9 cellular contexts compared by ENCODE assay signal in genomic region chrX:37755073-37755472, GRCh38. TPM values are rescaled to one million over a fixed set of nuclear protein-coding genes. Genes with fewer than 3 reads are reported as not detected.
DNase-seq lines count a peak whose midpoint lies in the region; ATAC-seq and TF ChIP-seq lines count a peak whose summit lies in the region.
"Had no signal": no experiment of that assay in that cellular context is flagged by ENCODE, and none has a peak within 500 bp of the region (broad histone marks: within the 10 kb centered on the region; RNA-seq: fewer than 3 reads in every experiment).

No MANE protein-coding gene starts in this region.

- no peaks in the 10 kb centered on the region for H3K27me3 ChIP-seq in Karpas-422 (ENCODE audit: low read length)
- H3K27me3 ChIP-seq in ovary, result no peaks in the 10 kb centered on the region
- no peaks in the 10 kb centered on the region for H3K27me3 ChIP-seq in psoas muscle (ENCODE audit: insufficient read depth in 3 of 3, low read length in 2 of 3)

- H3K4me3 ChIP-seq in Karpas-422 (ENCODE audit: low read length) (peak overlapping the region; percentile 17; the same call in 1 of the 2 replicates), ovary (no peak overlapping the region), psoas muscle (no peak overlapping the region)

- H3K9me2 ChIP-seq in Karpas-422 (replicated peaks; ENCODE audit: insufficient read depth, low read length), result no peaks in the 10 kb centered on the region

- peak overlapping the region; percentile 20 for H3K4me2 ChIP-seq in Karpas-422 (ENCODE audit: low read depth, low read length, poor library complexity, severe bottlenecking)

- no peaks in the 10 kb centered on the region for H3K9me3 ChIP-seq in Karpas-422 (ENCODE audit: low read length)
- H3K9me3 ChIP-seq in ovary, result no peaks in the 10 kb centered on the region
- no peaks in the 10 kb centered on the region for H3K9me3 ChIP-seq in psoas muscle

- H3K9ac ChIP-seq in Karpas-422 (ENCODE audit: low read length), result no peak overlapping the region

- peak; percentile 78 for DNase-seq in Karpas-422
- DNase-seq in left ventricle myocardium superior, result no peak
- no peak for DNase-seq in superior temporal gyrus (ENCODE audit: extremely low spot score)
- DNase-seq in ovary, result no peak
- no peak for DNase-seq in psoas muscle
- DNase-seq in AG08395 (ENCODE audit: low spot score), result no peak

- H4K20me1 ChIP-seq in Karpas-422 (ENCODE audit: insufficient read depth, low read depth, low read length), result no peaks in the 10 kb centered on the region

- H2AFZ ChIP-seq in Karpas-422 (ENCODE audit: low read length), result peak overlapping the region; percentile 51

- TF ChIP-seq CTCF in ovary (IDR thresholded peaks at IDR 0.05), result no peak
- TF ChIP-seq CTCF in psoas muscle (IDR thresholded peaks at IDR 0.05), result no peak

- no peaks in the 10 kb centered on the region for H3K79me2 ChIP-seq in Karpas-422 (ENCODE audit: low read length)

- ATAC-seq in GM18520 (IDR thresholded peaks at IDR 0.05; ENCODE audit: unreplicated experiment), result peak; percentile 82
- peak; percentile 92 for ATAC-seq in GM21723 (IDR thresholded peaks at IDR 0.05; ENCODE audit: unreplicated experiment)
- ATAC-seq in left ventricle myocardium superior, result peak; percentile 50
- no peak for ATAC-seq in psoas muscle

- 64 to 85% (median 77%) methylated on average over 1 of the region's 1 CpG for WGBS in ovary, 3 donors
- WGBS in psoas muscle, 3 donors, result 61 to 92% (median 76%) methylated on average over 1 of the region's 1 CpG

- intact Hi-C loops in left ventricle myocardium superior (cut with micrococcal nuclease) (no loop called here), ovary (cut with DNase I) (no loop called here), psoas muscle (cut with DNase I) (no loop called here)

- H3K27ac ChIP-seq in Karpas-422 (ENCODE audit: low read length) (peak overlapping the region; percentile 82), ovary (no peak overlapping the region), psoas muscle (no peak overlapping the region)

- H3K36me3 ChIP-seq in Karpas-422 (ENCODE audit: insufficient read depth, low read length) (no peaks in the 10 kb centered on the region), ovary (no peaks in the 10 kb centered on the region), psoas muscle (ENCODE audit: insufficient read depth in 1 of 2, low read depth in 1 of 2) (no peaks in the 10 kb centered on the region)

- no peak for TF ChIP-seq POLR2A in ovary (IDR thresholded peaks at IDR 0.05)

- H3K4me1 ChIP-seq in Karpas-422 (ENCODE audit: low read length) (peaks cover 27% of the 10 kb centered on the region), ovary (ENCODE audit: insufficient read depth) (no peaks in the 10 kb centered on the region), psoas muscle (no peaks in the 10 kb centered on the region)

- TF ChIP-seq EP300 in ovary (IDR thresholded peaks at IDR 0.05), result no peak

RNA-seq across cellular contexts. Expression of gene CYBB, which starts 24.8 kb away (rescaled TPM):
- total RNA-seq in Karpas-422 (2014; rRNA removed; shearing (Covaris generic); ENCODE audit: low replicate concordance), result 13.4 and 14.4 TPM in 2 replicates
- total RNA-seq in left ventricle myocardium superior (20.4 TPM), ovary (10 to 100 TPM in 6 of 7 donors, 1 to 10 TPM in 1; 7.6 to 35.6 (median 12.9) TPM), psoas muscle (10 to 100 TPM in 2 of 4 donors, 1 to 10 TPM in 2; 6.0 to 11.3 (median 8.3) TPM)
- polyA plus RNA-seq in ovary (10 to 100 TPM in 1 of 2 donors, 1 to 10 TPM in 1; 3.5 to 37.2 TPM), psoas muscle (1 to 10 TPM in 2 of 3 donors, under 1 TPM in 1; 0.63 to 1.4 (median 1.2) TPM)
- total RNA-seq: neural crest cell had no signal

Comparison
In these comparisons a context has a peak if more than half of its experiments do, and no peak if none do; other contexts are left out.
1. ATAC-seq: peak in GM18520 (single experiment), GM21723 (single experiment) and left ventricle myocardium superior (single experiment); none in psoas muscle (0 of 4).